9 cellular contexts compared by ENCODE assay signal in genomic region chr1:24541711-24542346, GRCh38. TPM values are rescaled to one million over a fixed set of nuclear protein-coding genes. Genes with fewer than 3 reads are reported as not detected.
DNase-seq lines count a peak whose midpoint lies in the region; ATAC-seq and TF ChIP-seq lines count a peak whose summit lies in the region.
"Had no signal": no experiment of that assay in that cellular context is flagged by ENCODE, and none has a peak within 500 bp of the region (broad histone marks: within the 10 kb centered on the region; RNA-seq: fewer than 3 reads in every experiment).

No MANE protein-coding gene starts in this region.

- ATAC-seq in mucosa of descending colon (peak; percentile 74), GM18498 (IDR thresholded peaks at IDR 0.05; ENCODE audit: unreplicated experiment) (no peak), HG03439 (IDR thresholded peaks at IDR 0.05; ENCODE audit: unreplicated experiment) (no peak)

- POLR2A ChIA-PET in CD8-positive, alpha-beta memory T cell (lab: Charles Lee), result interaction anchor here (0.5 to 1.6 kb wide), 3 partner anchors 40 to 574 kb away, joined by 3 to 8 read pairs (median 4); partner anchors contain the start of gene RCAN3
- POLR2A ChIA-PET in HEK293T (lab: Yijun Ruan, JAX), result interaction anchor here (0.6 to 1.0 kb wide), 4 partner anchors 100 to 566 kb away, joined by 3 to 4 read pairs (median 4); no protein-coding TSS in a partner anchor

- no peak for DNase-seq in CD8-positive, alpha-beta memory T cell
- DNase-seq in MM.1S, result no peak
- no peak for DNase-seq in astrocyte of the spinal cord (ENCODE audit: low read depth, low spot score)
- peak in 1 of 3 donors; percentile 72 for DNase-seq in mucosa of descending colon
- no peak for DNase-seq in NCI-H187 treated with DMSO at 0.1 percent for 48 hours (lab: John Stamatoyannopoulos, UW)
- DNase-seq in HEK293T (ENCODE audit: extremely low spot score), result no peak

- H3K36me3 Mint-ChIP-seq in CD8-positive, alpha-beta memory T cell, result peaks cover 0 to 28% (median 3%) of the 10 kb centered on the region in 3 donors

- no peaks in the 10 kb centered on the region for H3K9me2 ChIP-seq in MM.1S (replicated peaks; ENCODE audit: insufficient read depth, low read length)

- H3K9ac ChIP-seq in MM.1S (ENCODE audit: low read length), result no peak overlapping the region

- H3K9me3 Mint-ChIP-seq in CD8-positive, alpha-beta memory T cell, result no peaks in the 10 kb centered on the region
- H3K9me3 Mint-ChIP-seq: central memory CD8-positive, alpha-beta T cell had no signal

- no peaks in the 10 kb centered on the region for H3K9me3 ChIP-seq in CD8-positive, alpha-beta memory T cell (ENCODE audit: low read length)
- H3K9me3 ChIP-seq in MM.1S (replicated peaks; ENCODE audit: insufficient read depth, low read length) (no peaks in the 10 kb centered on the region), mucosa of descending colon (no peaks in the 10 kb centered on the region)

- H3K27ac ChIP-seq in CD8-positive, alpha-beta memory T cell (ENCODE audit: low read depth, low read length), result no peak overlapping the region
- no peak overlapping the region for H3K27ac ChIP-seq in MM.1S (ENCODE audit: low read length)

- H3K27ac Mint-ChIP-seq in CD8-positive, alpha-beta memory T cell, result peak overlapping the region in 6 of 8 donors; percentile 9 to 76 (median 44)

- no peak overlapping the region for H3K4me2 ChIP-seq in MM.1S (ENCODE audit: low read depth, low read length)

- CTCF ChIA-PET in CD8-positive, alpha-beta memory T cell (lab: Charles Lee), result interaction anchor here (0.6 to 3.2 kb wide), 7 partner anchors 36 to 409 kb away, joined by 3 to 23 read pairs (median 4); no protein-coding TSS in a partner anchor
- CTCF ChIA-PET in HEK293T (lab: Yijun Ruan, JAX), result interaction anchor here (0.6 to 2.3 kb wide), 12 partner anchors 13 to 201 kb away, joined by 3 to 17 read pairs (median 4); no protein-coding TSS in a partner anchor

- intact Hi-C loops in mucosa of descending colon (cut with DNase I, micrococcal nuclease), result no loop called here

- H3K4me1 ChIP-seq in CD8-positive, alpha-beta memory T cell (ENCODE audit: insufficient read depth, low read length), result peaks cover 25% of the 10 kb centered on the region
- H3K4me1 ChIP-seq in MM.1S (ENCODE audit: low read length) (peaks cover 11% of the 10 kb centered on the region; the same call in 1 of the 2 replicates), mucosa of descending colon (ENCODE audit: low read depth) (peaks cover 10% of the 10 kb centered on the region)

- peaks cover 38 to 72% (median 51%) of the 10 kb centered on the region in 3 donors for H3K4me1 Mint-ChIP-seq in CD8-positive, alpha-beta memory T cell

- H3K27me3 Mint-ChIP-seq in CD8-positive, alpha-beta memory T cell, result peaks cover 0 to 1% of the 10 kb centered on the region in 2 donors
- H3K27me3 Mint-ChIP-seq: central memory CD8-positive, alpha-beta T cell had no signal

- in situ Hi-C loops in astrocyte of the spinal cord (cut with HindIII; ENCODE audit: low sequenced_read_pairs), result no loop called here

- no peaks in the 10 kb centered on the region for H3F3A ChIP-seq in MM.1S (ENCODE audit: insufficient read depth, low read length)

- no peaks in the 10 kb centered on the region for H4K20me1 ChIP-seq in MM.1S (ENCODE audit: insufficient read depth, low read length)

- H3K27me3 ChIP-seq in CD8-positive, alpha-beta memory T cell (ENCODE audit: insufficient read depth, low read length, poor library complexity, severe bottlenecking), result no peaks in the 10 kb centered on the region
- no peaks in the 10 kb centered on the region for H3K27me3 ChIP-seq in MM.1S (replicated peaks; ENCODE audit: insufficient read depth, low read length)

- no peak overlapping the region for H2AFZ ChIP-seq in MM.1S (ENCODE audit: low read length)

- H3K79me2 ChIP-seq in MM.1S (ENCODE audit: low read length), result no peaks in the 10 kb centered on the region

- H3K4me3 Mint-ChIP-seq in CD8-positive, alpha-beta memory T cell, result peak overlapping the region in 1 of 7 donors; percentile 71
- H3K4me3 Mint-ChIP-seq: central memory CD8-positive, alpha-beta T cell had no signal

- TF ChIP-seq CTCF in MM.1S (IDR thresholded peaks at IDR 0.05; ENCODE audit: low read length) (peak; percentile 68), astrocyte of the spinal cord (IDR thresholded peaks at IDR 0.05; ENCODE audit: low read depth, low read length) (peak; percentile 59), mucosa of descending colon (IDR thresholded peaks at IDR 0.05) (peak; percentile 55)

- peaks cover 5% of the 10 kb centered on the region for H3K36me3 ChIP-seq in CD8-positive, alpha-beta memory T cell (ENCODE audit: insufficient read depth, low read length)
- no peaks in the 10 kb centered on the region for H3K36me3 ChIP-seq in MM.1S (replicated peaks; ENCODE audit: insufficient read depth, low read length)
- H3K36me3 ChIP-seq in mucosa of descending colon (ENCODE audit: low read depth), result no peaks in the 10 kb centered on the region

- H3K4me3 ChIP-seq in CD8-positive, alpha-beta memory T cell (ENCODE audit: low read length), result no peak overlapping the region
- H3K4me3 ChIP-seq in MM.1S (ENCODE audit: low read length) (no peak overlapping the region), astrocyte of the spinal cord (ENCODE audit: low read depth, low read length) (no peak overlapping the region), mucosa of descending colon (no peak overlapping the region)

TF ChIP-seq in HEK293T, 16 proteins besides CTCF, POLR2A, EP300 and RAD21:
- TF ChIP-seq TARDBP (IDR thresholded peaks at IDR 0.05) (no peak), FOXA1 (IDR thresholded peaks at IDR 0.05) (no peak), SUZ12 (IDR thresholded peaks at IDR 0.05) (no peak)

RNA-seq across cellular contexts. Expression of gene NCMAP, which starts 14.1 kb away (rescaled TPM):
- total RNA-seq in CD8-positive, alpha-beta memory T cell, result under 1 TPM in 1 of 2 experiments, not detected in 1; 0.04 TPM
- polyA plus RNA-seq in CD8-positive, alpha-beta memory T cell, result not detected
- total RNA-seq in mucosa of descending colon, result 1 to 10 TPM in 2 of 3 donors, under 1 TPM in 1; 0.60 to 1.9 (median 1.9) TPM

RNA-seq across cellular contexts. Expression of gene RCAN3, which starts 39.2 kb away (rescaled TPM):
- total RNA-seq in CD8-positive, alpha-beta memory T cell, result 10 to 100 TPM; 62.6 to 64.0 TPM
- polyA plus RNA-seq in CD8-positive, alpha-beta memory T cell, result 66.7 TPM
- total RNA-seq in mucosa of descending colon, result 10 to 100 TPM in 2 of 3 donors, 1 to 10 TPM in 1; 9.2 to 15.0 (median 12.8) TPM
